In the genomic region with DNA sequence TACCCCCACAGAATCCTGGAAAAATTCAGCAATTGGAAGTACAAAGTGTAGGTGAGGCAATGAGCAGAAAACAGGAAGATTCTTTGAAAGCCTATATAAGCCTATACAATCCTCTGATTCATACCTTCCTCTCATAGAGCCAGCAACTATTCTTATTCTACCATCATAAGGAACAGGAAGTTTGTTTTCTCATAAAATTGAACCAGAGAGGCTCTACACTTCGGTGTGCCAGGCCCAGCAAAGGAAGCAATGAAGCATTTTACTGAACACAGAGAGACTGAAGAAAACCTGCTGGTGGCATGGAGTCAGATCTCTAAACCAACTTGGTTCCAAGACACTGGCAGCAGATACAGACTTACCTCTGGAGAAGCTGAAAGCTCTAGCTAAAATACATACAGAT, we compare ENCODE assay signal across 1 cellular context.
TF ChIP-seq lines count a peak whose summit lies in the region.

No MANE protein-coding gene starts in this region.

TF ChIP-seq in GM12878, 131 proteins besides CTCF, POLR2A, EP300 and RAD21:
- no peak for TF ChIP-seq SUPT20H (IDR thresholded peaks at IDR 0.05; ENCODE audit: borderline replicate concordance, control insufficient read depth, low read depth, low read length)
- 0 out of 2 replicates have a peak, but pooled peaks have one; percentile 23 for TF ChIP-seq SMARCA5 (IDR thresholded peaks at IDR 0.05)
- TF ChIP-seq NRF1 (conservative IDR thresholded peaks at IDR 0.05; ENCODE audit: low read depth, low read length): no peak
- TF ChIP-seq HDGF (IDR thresholded peaks at IDR 0.05): no peak
